In genomic region chr16:66515543-66516171, GRCh38 we compare ENCODE assay signal across 8 cellular contexts. TPM values are rescaled to one million over a fixed set of nuclear protein-coding genes. Genes with fewer than 3 reads are reported as not detected.
A peak's percentile ranks its signal among the peaks of the same experiment; 100 is the strongest.
DNase-seq lines count a peak whose midpoint lies in the region; ATAC-seq and TF ChIP-seq lines count a peak whose summit lies in the region.

No MANE protein-coding gene starts in this region.

- H3K9me3 Mint-ChIP-seq in T-helper 1 cell treated with Interleukin-12 subunit alpha and Interleukin-12 subunit beta and Interleukin-4 antibody, amounts not matched to agents 30 μg/mL and 1 μg/mL, for 36 hours = no peaks in the 10 kb centered on the region

- WGBS in heart left ventricle, 4 donors = 70 to 78% (median 75%) methylated on average over 4 to 9 of the region's 9 CpGs
- WGBS in psoas muscle, 3 donors = 55 to 70% (median 66%) methylated on average over 9 of the region's 9 CpGs

- no peaks in the 10 kb centered on the region for H3K9me3 ChIP-seq in heart left ventricle
- no peaks in the 10 kb centered on the region for H3K9me3 ChIP-seq in psoas muscle

- H3K27me3 Mint-ChIP-seq in T-helper 1 cell treated with Interleukin-12 subunit alpha and Interleukin-12 subunit beta and Interleukin-4 antibody, amounts not matched to agents 30 μg/mL and 1 μg/mL, for 36 hours (ENCODE audit: low read depth) = no peaks in the 10 kb centered on the region

- peak in 11 of 12 donors; percentile 15 to 44 (median 32) for TF ChIP-seq CTCF in heart left ventricle (IDR thresholded peaks at IDR 0.05)
- peak; percentile 36 for TF ChIP-seq CTCF in psoas muscle (IDR thresholded peaks at IDR 0.05)

- H3K36me3 ChIP-seq in heart left ventricle (peaks cover 0 to 28% (median 5%) of the 10 kb centered on the region in 9 donors), psoas muscle (ENCODE audit: insufficient read depth in 1 of 2, low read depth in 1 of 2) (peaks cover 0 to 45% of the 10 kb centered on the region in 2 donors)

- no peak for TF ChIP-seq POLR2A in heart left ventricle (IDR thresholded peaks at IDR 0.05)

- intact Hi-C loops in heart left ventricle (cut with DNase I) (loop anchor here in 5 of 10 donors (2.0 to 5.0 kb wide), 5 partner anchors 33 to 92 kb away; partner anchors contain the start of genes CKLF (in 2 of the 5) and TK2 (in 2 of the 5)), cardiac septum (cut with DNase I) (loop anchor here (2.0 kb wide), 2 partner anchors 35 to 155 kb away; partner anchors contain the start of gene TK2), psoas muscle (cut with DNase I) (loop anchor here in 1 of 2 donors (5.0 kb wide), 1 partner anchor 37 kb away; the partner anchor contains the start of genes CKLF and TK2)

- peaks cover 59% of the 10 kb centered on the region for H3K4me1 Mint-ChIP-seq in T-helper 1 cell treated with Interleukin-12 subunit alpha and Interleukin-12 subunit beta and Interleukin-4 antibody, amounts not matched to agents 30 μg/mL and 1 μg/mL, for 36 hours (ENCODE audit: low read depth)

- DNase-seq in heart left ventricle = no peak
- DNase-seq in cardiac septum (ENCODE audit: low spot score) = no peak
- peak; percentile 85 for DNase-seq in fibroblast of gingiva (ENCODE audit: low read depth)
- peak in 1 of 2 donors; percentile 64 for DNase-seq in psoas muscle
- no peak for DNase-seq in NCI-H748 treated with DMSO at 0.1 percent for 48 hours (lab: John Stamatoyannopoulos, UW)
- DNase-seq in COLO668 (lab: John Stamatoyannopoulos, UW; ENCODE audit: unreplicated experiment) = no peak

- H3K27me3 ChIP-seq in heart left ventricle (no peaks in the 10 kb centered on the region), psoas muscle (ENCODE audit: insufficient read depth in 3 of 3, low read length in 2 of 3) (no peaks in the 10 kb centered on the region)

- peak overlapping the region; percentile 82 for H3K4me3 Mint-ChIP-seq in T-helper 1 cell treated with Interleukin-12 subunit alpha and Interleukin-12 subunit beta and Interleukin-4 antibody, amounts not matched to agents 30 μg/mL and 1 μg/mL, for 36 hours

- H3K36me3 Mint-ChIP-seq in T-helper 1 cell treated with Interleukin-12 subunit alpha and Interleukin-12 subunit beta and Interleukin-4 antibody, amounts not matched to agents 30 μg/mL and 1 μg/mL, for 36 hours (ENCODE audit: low read depth) = peaks cover 14% of the 10 kb centered on the region

- H3K4me3 ChIP-seq in heart left ventricle = no peak overlapping the region
- H3K4me3 ChIP-seq in psoas muscle = no peak overlapping the region

- peak overlapping the region; percentile 74 to 100 (median 96) for H3K27ac ChIP-seq in heart left ventricle
- H3K27ac ChIP-seq in psoas muscle = peak overlapping the region; percentile 99

- peaks cover 21 to 87% (median 68%) of the 10 kb centered on the region in 12 donors for H3K4me1 ChIP-seq in heart left ventricle
- H3K4me1 ChIP-seq in psoas muscle = peaks cover 53% of the 10 kb centered on the region

- peak in 1 of 4 donors; percentile 3 for ATAC-seq in heart left ventricle
- peak in 1 of 4 donors; percentile 10 for ATAC-seq in psoas muscle
- no peak for ATAC-seq in HG02973 (IDR thresholded peaks at IDR 0.05; ENCODE audit: unreplicated experiment)

- H3K27ac Mint-ChIP-seq in T-helper 1 cell treated with Interleukin-12 subunit alpha and Interleukin-12 subunit beta and Interleukin-4 antibody, amounts not matched to agents 30 μg/mL and 1 μg/mL, for 36 hours = peak overlapping the region; percentile 99

RNA-seq across cellular contexts. Expression of gene TK2, which starts 34.3 kb away (rescaled TPM):
- 10 to 100 TPM; 13.9 to 29.4 (median 17.4) TPM for total RNA-seq in heart left ventricle
- 10 to 100 TPM in 1 of 2 donors, 1 to 10 TPM in 1; 9.4 to 10.5 TPM for polyA plus RNA-seq in heart left ventricle
- total RNA-seq in cardiac septum = 23.4 TPM
- total RNA-seq in psoas muscle = 10 to 100 TPM; 10.0 to 14.7 (median 12.2) TPM
- 1 to 10 TPM; 4.0 to 9.2 (median 7.4) TPM for polyA plus RNA-seq in psoas muscle

RNA-seq across cellular contexts. Expression of gene CKLF, which starts 36.7 kb away (rescaled TPM):
- 10 to 100 TPM in 2 of 9 donors, 1 to 10 TPM in 7; 4.1 to 28.9 (median 6.4) TPM for total RNA-seq in heart left ventricle
- 10 to 100 TPM in 1 of 2 donors, 1 to 10 TPM in 1; 4.9 to 18.8 TPM for polyA plus RNA-seq in heart left ventricle
- total RNA-seq in cardiac septum = 10.5 TPM
- 1 to 10 TPM; 4.1 to 8.7 (median 6.4) TPM for total RNA-seq in psoas muscle
- polyA plus RNA-seq in psoas muscle = 10 to 100 TPM in 2 of 3 donors, 1 to 10 TPM in 1; 5.4 to 21.1 (median 14.8) TPM

RNA-seq across cellular contexts. Expression of gene CMTM1, which starts 50.6 kb away (rescaled TPM):
- 1 to 10 TPM in 5 of 9 donors, under 1 TPM in 3, not detected in 1; 0.49 to 2.4 (median 1.1) TPM for total RNA-seq in heart left ventricle
- under 1 TPM in 1 of 2 donors, not detected in 1; 0.40 TPM for polyA plus RNA-seq in heart left ventricle
- 1.3 TPM for total RNA-seq in cardiac septum
- total RNA-seq in psoas muscle = 1 to 10 TPM in 1 of 4 donors, under 1 TPM in 1, not detected in 2; 0.76 to 1.1 TPM
- under 1 TPM in 2 of 3 donors, not detected in 1; 0.04 to 0.25 TPM for polyA plus RNA-seq in psoas muscle
